25 cellular contexts compared by ENCODE assay signal in genomic region chr22:29971607-29972006, GRCh38.
DNase-seq lines count a peak whose midpoint lies in the region; ATAC-seq, FAIRE-seq and TF ChIP-seq lines count a peak whose summit lies in the region.
"Had no signal": no experiment of that assay in that cellular context is flagged by ENCODE, and none has a peak within 500 bp of the region (broad histone marks: within the 10 kb centered on the region; RNA-seq: fewer than 3 reads in every experiment).

No MANE protein-coding gene starts in this region.

- peaks cover 11% of the 10 kb centered on the region for H3K4me1 ChIP-seq in HEK293 (ENCODE audit: control insufficient read depth, insufficient read depth, low read length)
- H3K4me1 ChIP-seq in neutrophil (ENCODE audit: control insufficient read depth in 1 of 2, insufficient read depth in 1 of 2, low read depth in 1 of 2, low read length in 1 of 2) = peaks cover 6 to 12% of the 10 kb centered on the region in 2 experiments
- H3K4me1 ChIP-seq: A549; BE2C; BLaER1 treated with 17β-estradiol and CSF1 and Interleukin-3, amounts not matched to agents 10 nM and 100 nM had no signal

- peak; percentile 17 for DNase-seq in NCI-H69 (lab: John Stamatoyannopoulos, UW)
- no peak for DNase-seq in activated CD8-positive, alpha-beta memory T cell treated with anti-CD3 and anti-CD28 coated beads for 24 hours
- DNase-seq in Right ventricle myocardium superior = no peak
- DNase-seq in germinal center (ENCODE audit: low spot score) = no peak
- DNase-seq: 8988T; ACHN; AML-193; BE2C; CD4-positive, alpha-beta T cell; CD8-positive, alpha-beta memory T cell; DMS 273 treated with DMSO at 0.1 percent for 48 hours; DMS79; EL; GDM1; H9 had no signal

- H3K4me3 ChIP-seq in HEK293 (ENCODE audit: low read depth, low read length) = no peak overlapping the region
- H3K4me3 ChIP-seq in neutrophil (ENCODE audit: low read depth in 1 of 2, low read length in 1 of 2) = no peak overlapping the region
- H3K4me3 ChIP-seq: A549; BLaER1 treated with 17β-estradiol and CSF1 and Interleukin-3, amounts not matched to agents 10 nM and 100 nM; GM12878; GM23338 had no signal

- intact Hi-C loops in Right ventricle myocardium superior (cut with DNase I) = loop anchor here (10.0 kb wide), 1 partner anchor 57 kb away; no protein-coding TSS in a partner anchor

- peak; percentile 95 for FAIRE-seq in islet of Langerhans (lab: Jason Lieb, UNC)
- FAIRE-seq: A549, D721Med, GM12878, GM19239 had no signal

- no peaks in the 10 kb centered on the region for H3K27me3 ChIP-seq in neutrophil
- H3K27me3 ChIP-seq: BE2C; BLaER1 treated with 17β-estradiol and CSF1 and Interleukin-3, amounts not matched to agents 10 nM and 100 nM had no signal

- CTCF ChIA-PET in HEK293 (lab: Yijun Ruan, JAX) = interaction anchor here (0.8 kb wide), 1 partner anchor 22 kb away, joined by 5 read pairs; no protein-coding TSS in a partner anchor

- no peaks in the 10 kb centered on the region for H3K36me3 ChIP-seq in HEK293 (ENCODE audit: control insufficient read depth in 2 of 2, insufficient read depth in 1 of 2, low read length in 2 of 2)
- H3K36me3 ChIP-seq in neutrophil = peaks cover 44% of the 10 kb centered on the region
- H3K36me3 ChIP-seq: BE2C had no signal

- ATAC-seq in Right ventricle myocardium superior (ENCODE audit: poor library complexity) = no peak
- ATAC-seq: A549, GM12878, GM23338, HCT116 had no signal

- POLR2A ChIA-PET in HEK293 (lab: Yijun Ruan, JAX) = no interaction called here

- no peak for TF ChIP-seq CTCF in HEK293 (tag by site-specific recombination; IDR thresholded peaks at IDR 0.05)
- TF ChIP-seq CTCF in neutrophil (IDR thresholded peaks at IDR 0.05) = no peak

- H3K27ac ChIP-seq in HEK293 (ENCODE audit: extremely low read depth, low read depth, low read length) = no peak overlapping the region
- peak overlapping the region; percentile 0 for H3K27ac ChIP-seq in neutrophil
- H3K27ac ChIP-seq: A549; BLaER1 treated with 17β-estradiol and CSF1 and Interleukin-3, amounts not matched to agents 10 nM and 100 nM had no signal

- H3K9me3 ChIP-seq in HEK293 (ENCODE audit: control insufficient read depth, insufficient read depth, low read depth, low read length) (no peaks in the 10 kb centered on the region), neutrophil (no peaks in the 10 kb centered on the region)
- H3K9me3 ChIP-seq: A549; BE2C; BLaER1 treated with 17β-estradiol and CSF1 and Interleukin-3, amounts not matched to agents 10 nM and 100 nM had no signal

TF ChIP-seq in HEK293, 187 proteins besides CTCF, POLR2A, EP300 and RAD21 (continues in another document):
- peak; percentile 51; the same call in 1 of the 2 replicates for TF ChIP-seq ZNF341 (tag by site-specific recombination; IDR thresholded peaks at IDR 0.05; ENCODE audit: low read depth)
- no peak for TF ChIP-seq EGR2 (tag by site-specific recombination; IDR thresholded peaks at IDR 0.05; ENCODE audit: low read depth)
- no peak for TF ChIP-seq ZNF513 (tag by site-specific recombination; IDR thresholded peaks at IDR 0.05)
- TF ChIP-seq SCRT2 (tag by site-specific recombination; IDR thresholded peaks at IDR 0.05) = peak; percentile 45; the same call in 1 of the 2 replicates
- no peak for TF ChIP-seq ZBTB7A (tag by site-specific recombination; IDR thresholded peaks at IDR 0.05; ENCODE audit: low read depth)
- TF ChIP-seq ZNF670 (tag by site-specific recombination; IDR thresholded peaks at IDR 0.05; ENCODE audit: low read depth) = no peak
- TF ChIP-seq ZNF426 (tag by site-specific recombination; IDR thresholded peaks at IDR 0.05) = no peak
- TF ChIP-seq ZNF785 (tag by site-specific recombination; IDR thresholded peaks at IDR 0.05) = no peak
- TF ChIP-seq ZNF24 (tag by site-specific recombination; IDR thresholded peaks at IDR 0.05) = no peak
- no peak for TF ChIP-seq KLF8 (tag by site-specific recombination; IDR thresholded peaks at IDR 0.05)
- TF ChIP-seq BCL11B (tag by site-specific recombination; IDR thresholded peaks at IDR 0.05; ENCODE audit: low read depth) = no peak
- TF ChIP-seq ZNF175 (tag by site-specific recombination; IDR thresholded peaks at IDR 0.05) = no peak
- TF ChIP-seq YY2 (tag by site-specific recombination; IDR thresholded peaks at IDR 0.05) = no peak
- no peak for TF ChIP-seq ZNF555 (tag by site-specific recombination; conservative IDR thresholded peaks at IDR 0.05)
- TF ChIP-seq INSM2 (tag by site-specific recombination; IDR thresholded peaks at IDR 0.05) = no peak
- no peak for TF ChIP-seq ZBTB49 (tag by site-specific recombination; IDR thresholded peaks at IDR 0.05; ENCODE audit: low read depth)
- no peak for TF ChIP-seq ZNF239 (tag by site-specific recombination; IDR thresholded peaks at IDR 0.05)
- no peak for TF ChIP-seq KLF1 (tag by site-specific recombination; IDR thresholded peaks at IDR 0.05)
- TF ChIP-seq FEZF1 (tag by site-specific recombination; IDR thresholded peaks at IDR 0.05) = peak; percentile 77
- no peak for TF ChIP-seq ZNF560 (tag by site-specific recombination; IDR thresholded peaks at IDR 0.05; ENCODE audit: borderline replicate concordance)
